Comparison of ENCODE assay signal across 9 cellular contexts in genomic region chr1:198258491-198258890, GRCh38.
DNase-seq lines count a peak whose midpoint lies in the region; ATAC-seq and TF ChIP-seq lines count a peak whose summit lies in the region.
"Had no signal": no experiment of that assay in that cellular context is flagged by ENCODE, and none has a peak within 500 bp of the region (broad histone marks: within the 10 kb centered on the region; RNA-seq: fewer than 3 reads in every experiment).

No MANE protein-coding gene starts in this region.

- ATAC-seq in CD4-positive, CD25-positive, alpha-beta regulatory T cell (ENCODE audit: low read depth in 2 of 2), result peak; percentile 43 to 63
- ATAC-seq in HG03460 (IDR thresholded peaks at IDR 0.05; ENCODE audit: unreplicated experiment) (peak; percentile 40), GM18505 (IDR thresholded peaks at IDR 0.05; ENCODE audit: unreplicated experiment) (no peak), GM19328 (IDR thresholded peaks at IDR 0.05; ENCODE audit: unreplicated experiment) (no peak)

- H3K27me3 ChIP-seq in CD4-positive, CD25-positive, alpha-beta regulatory T cell (ENCODE audit: control insufficient read depth, insufficient read depth, low read length), result no peaks in the 10 kb centered on the region

- no peak overlapping the region for H3K4me3 Mint-ChIP-seq in CD4-positive, CD25-positive, alpha-beta regulatory T cell

- no peaks in the 10 kb centered on the region for H3K9me3 ChIP-seq in CD4-positive, CD25-positive, alpha-beta regulatory T cell (ENCODE audit: control insufficient read depth in 2 of 2, low read length in 2 of 2)

- no peak overlapping the region for H3K27ac ChIP-seq in CD4-positive, CD25-positive, alpha-beta regulatory T cell (ENCODE audit: insufficient read depth, low read length, poor library complexity, severe bottlenecking)

- peaks cover 47 to 69% (median 50%) of the 10 kb centered on the region in 4 donors for H3K4me1 Mint-ChIP-seq in CD4-positive, CD25-positive, alpha-beta regulatory T cell

- H3K4me1 ChIP-seq in CD4-positive, CD25-positive, alpha-beta regulatory T cell (ENCODE audit: control insufficient read depth, insufficient read depth, low read length, poor library complexity, severe bottlenecking), result peaks cover 2% of the 10 kb centered on the region

- H3K9me3 Mint-ChIP-seq in CD4-positive, CD25-positive, alpha-beta regulatory T cell, result peaks cover 0 to 1% (median 0%) of the 10 kb centered on the region in 7 donors

- no peak overlapping the region for H3K4me3 ChIP-seq in CD4-positive, CD25-positive, alpha-beta regulatory T cell (ENCODE audit: low read depth, low read length)
- no peak overlapping the region for H3K4me3 ChIP-seq in epithelial cell of esophagus (ENCODE audit: low read length)

- no peak for TF ChIP-seq CTCF in GM20000 (IDR thresholded peaks at IDR 0.05; ENCODE audit: extremely low read depth, missing control alignments)
- no peak for TF ChIP-seq CTCF in epithelial cell of esophagus (IDR thresholded peaks at IDR 0.05; ENCODE audit: insufficient read depth, low read depth, low read length, missing control alignments)

- DNase-seq in CD4-positive, CD25-positive, alpha-beta regulatory T cell, result peak in 1 of 3 donors; percentile 67
- peak; percentile 10 for DNase-seq in GM20000 (ENCODE audit: low spot score)
- DNase-seq in epithelial cell of esophagus (ENCODE audit: low read depth), result peak; percentile 70
- DNase-seq in NCI-H187 treated with DMSO at 0.1 percent for 48 hours (lab: John Stamatoyannopoulos, UW), result no peak
- DNase-seq in KG1 (lab: John Stamatoyannopoulos, UW), result no peak
- DNase-seq: NCI-H446 treated with DMSO at 0.1 percent for 48 hours had no signal

- no peak overlapping the region for H3K27ac Mint-ChIP-seq in CD4-positive, CD25-positive, alpha-beta regulatory T cell

- H3K27me3 Mint-ChIP-seq in CD4-positive, CD25-positive, alpha-beta regulatory T cell, result no peaks in the 10 kb centered on the region

- H3K36me3 ChIP-seq in CD4-positive, CD25-positive, alpha-beta regulatory T cell (ENCODE audit: control insufficient read depth, insufficient read depth, low read length), result peaks cover 10% of the 10 kb centered on the region

- TF ChIP-seq POLR2A in GM18505 (IDR thresholded peaks at IDR 0.05; ENCODE audit: borderline replicate concordance, extremely low read depth, insufficient read depth, insufficient read length), result no peak

- H3K36me3 Mint-ChIP-seq in CD4-positive, CD25-positive, alpha-beta regulatory T cell, result peaks cover 5% of the 10 kb centered on the region

Comparison
In these comparisons a context has a peak if more than half of its experiments do, and no peak if none do; other contexts are left out.
1. ATAC-seq: peak in CD4-positive, CD25-positive, alpha-beta regulatory T cell (2 of 2) and HG03460 (single experiment); none in GM18505 (single experiment) and GM19328 (single experiment).
2. DNase-seq: peak in GM20000 (single experiment) and epithelial cell of esophagus (single experiment); none in NCI-H187 treated with DMSO at 0.1 percent for 48 hours (single experiment) and KG1 (single experiment).